Comparison of ENCODE assay signal across 1 cellular context in genomic region chr16:48373258-48374050, GRCh38.
TF ChIP-seq lines count a peak whose summit lies in the region.

No MANE protein-coding gene starts in this region.

TF ChIP-seq in WTC11, 78 proteins besides CTCF, POLR2A, EP300 and RAD21 (continued from another document):
- no peak for TF ChIP-seq USF2 (CRISPR knock-in tag; IDR thresholded peaks at IDR 0.05)
